Comparison of ENCODE assay signal across 23 cellular contexts in the genomic region with DNA sequence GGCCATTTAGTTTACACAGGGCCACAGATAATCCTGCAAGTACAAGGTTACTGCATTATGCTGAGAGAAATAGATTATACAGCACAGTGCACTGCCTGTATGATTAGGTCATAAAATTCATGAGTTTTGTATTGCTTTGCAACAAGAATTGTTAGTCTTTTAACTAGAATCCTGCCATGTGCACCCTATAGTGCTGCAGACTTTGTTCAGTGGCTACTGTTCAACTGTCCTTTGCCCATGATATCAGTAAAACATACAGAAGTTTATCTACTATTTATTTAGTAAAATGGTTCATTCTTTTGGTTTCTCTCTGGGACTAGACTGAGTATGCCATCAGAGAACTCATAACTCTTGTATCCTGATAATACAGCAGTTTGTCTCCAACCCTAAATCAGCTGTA.
"Had no signal": no experiment of that assay in that cellular context is flagged by ENCODE, and none has a peak within 500 bp of the region (broad histone marks: within the 10 kb centered on the region; RNA-seq: fewer than 3 reads in every experiment).

No MANE protein-coding gene starts in this region.

- H3K4me3 ChIP-seq: SJCRH30 had no signal

- H3K4me2 ChIP-seq: KMS-11, SK-N-SH had no signal

- H3K27me3 ChIP-seq: SJCRH30 had no signal

- H3K36me3 ChIP-seq: SJCRH30 had no signal

- DNase-seq: activated CD4-positive, alpha-beta T cell treated with anti-CD3 and anti-CD28 coated beads for 36 hours; activated CD4-positive, CD25-positive, alpha-beta regulatory T cell; activated CD8-positive, alpha-beta memory T cell treated with anti-CD3 and anti-CD28 coated beads, Interleukin-2, amount 50 U/mL, for 48 hours; activated CD8-positive, alpha-beta T cell treated with anti-CD3 and anti-CD28 coated beads, Interleukin-2, amount 10 ng/mL, durations not matched to agents 7 days and 5 days; activated T-cell treated with anti-CD3 and anti-CD28 coated beads, Interleukin-2, amount 50 U/mL, for 1 hour; aorta; NCI-H1092; NCI-H1694; NCI-H2029; NCI-H2107; NCI-H446; NCI-H524; NCI-H774; NK-92 treated with Interleukin-12 subunit alpha and Interleukin-12 subunit beta, amount 100 ng/mL, for 24 hours; OCI-M1; Right ventricle myocardium superior; RPMI8226; SJCRH30; SK-N-SH; T-helper 1 cell had no signal

- H3K4me1 ChIP-seq: SJCRH30 had no signal

- H3K9ac ChIP-seq: KMS-11, SK-N-SH had no signal

- H3K9me3 ChIP-seq: SJCRH30, SK-N-SH had no signal

- H3K27ac ChIP-seq: KMS-11, SJCRH30, VCaP had no signal

- ATAC-seq: activated CD4-positive, alpha-beta T cell treated with anti-CD3 and anti-CD28 coated beads for 36 hours; activated CD8-positive, alpha-beta T cell treated with anti-CD3 and anti-CD28 coated beads, Interleukin-2, amount 10 ng/mL, durations not matched to agents 7 days and 5 days; Panc1 had no signal
